In genomic region chr6:16684896-16685554, GRCh38 we compare ENCODE assay signal across 8 cellular contexts.
DNase-seq lines count a peak whose midpoint lies in the region; ATAC-seq and TF ChIP-seq lines count a peak whose summit lies in the region.

No MANE protein-coding gene starts in this region.

- 88 to 95% (median 93%) methylated on average over 7 of the region's 7 CpGs for WGBS in heart left ventricle, 4 donors

- ATAC-seq in HG02798 (IDR thresholded peaks at IDR 0.05; ENCODE audit: poor library complexity, unreplicated experiment) (peak; percentile 68), HG03095 (IDR thresholded peaks at IDR 0.05; ENCODE audit: unreplicated experiment) (no peak), heart left ventricle (no peak)

- peaks cover 0 to 78% (median 12%) of the 10 kb centered on the region in 12 donors for H3K4me1 ChIP-seq in heart left ventricle

- TF ChIP-seq CTCF in epithelial cell of esophagus (IDR thresholded peaks at IDR 0.05; ENCODE audit: insufficient read depth, low read depth, low read length, missing control alignments) (no peak), heart left ventricle (IDR thresholded peaks at IDR 0.05) (no peak)

- TF ChIP-seq POLR2A in heart left ventricle (IDR thresholded peaks at IDR 0.05), result no peak

- H3K4me3 ChIP-seq in epithelial cell of esophagus (ENCODE audit: low read length) (no peak overlapping the region), heart left ventricle (no peak overlapping the region)

- DNase-seq in EL (peak; percentile 82), epithelial cell of esophagus (ENCODE audit: low read depth) (peak; percentile 96), pons (ENCODE audit: low spot score) (no peak), heart left ventricle (no peak)
- peak; percentile 93 for DNase-seq in activated CD4-positive, alpha-beta T cell treated with anti-CD3 and anti-CD28 coated beads for 48 hours
- peak; percentile 90 for DNase-seq in stimulated activated CD8-positive, alpha-beta memory T cell treated with anti-CD3 and anti-CD28 coated beads, Interleukin-4, amount 100 ng/mL, for 48 hours

- intact Hi-C loops in heart left ventricle (cut with DNase I), result no loop called here

- peaks cover 0 to 7% (median 0%) of the 10 kb centered on the region in 9 donors for H3K36me3 ChIP-seq in heart left ventricle

- no peaks in the 10 kb centered on the region for H3K27me3 ChIP-seq in heart left ventricle

- H3K27ac ChIP-seq in heart left ventricle, result peak overlapping the region in 1 of 12 donors; percentile 50

- no peaks in the 10 kb centered on the region for H3K9me3 ChIP-seq in heart left ventricle

Comparison
In these comparisons a context has a peak if more than half of its experiments do, and no peak if none do; other contexts are left out.
1. DNase-seq: peak in EL (single experiment), activated CD4-positive, alpha-beta T cell treated with anti-CD3 and anti-CD28 coated beads for 48 hours (single experiment), epithelial cell of esophagus (single experiment) and stimulated activated CD8-positive, alpha-beta memory T cell treated with anti-CD3 and anti-CD28 coated beads, Interleukin-4, amount 100 ng/mL, for 48 hours (single experiment); none in pons (single experiment) and heart left ventricle (0 of 5).